In the genomic region with DNA sequence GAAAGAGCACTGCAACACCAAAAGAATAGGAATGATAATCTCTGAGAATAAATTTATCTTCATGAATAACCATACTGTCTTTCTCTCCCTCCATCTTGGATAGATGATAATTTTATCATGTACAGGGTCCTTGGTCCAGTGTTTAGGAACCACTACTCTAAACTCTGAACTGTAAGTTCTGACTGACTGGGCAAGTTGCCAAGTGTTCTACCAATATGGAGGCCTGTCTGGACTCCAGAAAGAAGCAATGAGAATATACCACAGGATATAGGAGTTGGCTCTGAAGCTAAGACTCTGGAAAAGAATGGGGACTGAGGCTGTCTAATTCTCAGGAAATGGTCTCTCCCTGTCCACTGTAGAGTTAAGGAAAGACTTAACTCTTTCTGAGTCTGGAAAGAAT, we compare ENCODE assay signal across 13 cellular contexts. TPM values are rescaled to one million over a fixed set of nuclear protein-coding genes. Genes with fewer than 3 reads are reported as not detected.
A peak's percentile ranks its signal among the peaks of the same experiment; 100 is the strongest.
DNase-seq lines count a peak whose midpoint lies in the region; ATAC-seq and TF ChIP-seq lines count a peak whose summit lies in the region.
"Had no signal": no experiment of that assay in that cellular context is flagged by ENCODE, and none has a peak within 500 bp of the region (broad histone marks: within the 10 kb centered on the region; RNA-seq: fewer than 3 reads in every experiment).

No MANE protein-coding gene starts in this region.

- peaks cover 35% of the 10 kb centered on the region for H3K4me1 Mint-ChIP-seq in T-helper 2 cell treated with Interferon-gamma antibody and Interleukin-4, amounts not matched to agents 5 μg/mL and 100 μg/mL, for 36 hours (ENCODE audit: low read depth)
- H3K4me1 Mint-ChIP-seq in effector memory CD8-positive, alpha-beta T cell (ENCODE audit: low read depth in 2 of 2): peaks cover 44 to 67% of the 10 kb centered on the region in 2 donors
- peaks cover 19% of the 10 kb centered on the region for H3K4me1 Mint-ChIP-seq in osteocyte (ENCODE audit: unreplicated experiment)

- H3K36me3 Mint-ChIP-seq in T-helper 2 cell treated with Interferon-gamma antibody and Interleukin-4, amounts not matched to agents 5 μg/mL and 100 μg/mL, for 36 hours (ENCODE audit: low read depth): peaks cover 3% of the 10 kb centered on the region
- H3K36me3 Mint-ChIP-seq in effector memory CD8-positive, alpha-beta T cell (ENCODE audit: insufficient read depth): peaks cover 17% of the 10 kb centered on the region
- no peaks in the 10 kb centered on the region for H3K36me3 Mint-ChIP-seq in osteocyte (ENCODE audit: unreplicated experiment)

- DNase-seq in T-helper 2 cell treated with Interferon-gamma antibody and Interleukin-4, amounts not matched to agents 5 μg/mL and 100 μg/mL, for 36 hours (ENCODE audit: low spot score): no peak
- DNase-seq in T-helper 2 cell: no peak
- peak; percentile 20 for DNase-seq in NCI-H69 (lab: John Stamatoyannopoulos, UW)
- DNase-seq in effector memory CD8-positive, alpha-beta T cell: no peak
- DNase-seq in osteocyte (ENCODE audit: extremely low spot score, unreplicated experiment): no peak
- DNase-seq in HCEC 1CT: no peak
- no peak for DNase-seq in NCI-H774 (lab: John Stamatoyannopoulos, UW)
- DNase-seq in stimulated activated CD8-positive, alpha-beta memory T cell treated with anti-CD3 and anti-CD28 coated beads, Interleukin-4, amount 100 ng/mL, for 48 hours: no peak
- DNase-seq: MV-4-11, NCI-H526 treated with DMSO at 0.1 percent for 48 hours had no signal

- ATAC-seq in effector memory CD8-positive, alpha-beta T cell (replicated peaks): no peak
- ATAC-seq: gastroesophageal sphincter had no signal

- H3K27me3 Mint-ChIP-seq in T-helper 2 cell treated with Interferon-gamma antibody and Interleukin-4, amounts not matched to agents 5 μg/mL and 100 μg/mL, for 36 hours (ENCODE audit: low read depth): no peaks in the 10 kb centered on the region
- no peaks in the 10 kb centered on the region for H3K27me3 Mint-ChIP-seq in effector memory CD8-positive, alpha-beta T cell
- H3K27me3 Mint-ChIP-seq in osteocyte (ENCODE audit: unreplicated experiment): no peaks in the 10 kb centered on the region

- TF ChIP-seq CTCF in osteocyte (IDR thresholded peaks at IDR 0.05): no peak

- no peak overlapping the region for H3K27ac Mint-ChIP-seq in T-helper 2 cell treated with Interferon-gamma antibody and Interleukin-4, amounts not matched to agents 5 μg/mL and 100 μg/mL, for 36 hours
- H3K27ac Mint-ChIP-seq in effector memory CD8-positive, alpha-beta T cell: peak overlapping the region in 1 of 2 donors; percentile 73
- H3K27ac Mint-ChIP-seq in osteocyte (ENCODE audit: unreplicated experiment): no peak overlapping the region

- H3K4me3 Mint-ChIP-seq in T-helper 2 cell treated with Interferon-gamma antibody and Interleukin-4, amounts not matched to agents 5 μg/mL and 100 μg/mL, for 36 hours: peak overlapping the region; percentile 50
- H3K4me3 Mint-ChIP-seq in effector memory CD8-positive, alpha-beta T cell: peak overlapping the region; percentile 45 to 89
- H3K4me3 Mint-ChIP-seq in osteocyte (ENCODE audit: unreplicated experiment): peak overlapping the region; percentile 99

- H3K9me3 Mint-ChIP-seq in T-helper 2 cell treated with Interferon-gamma antibody and Interleukin-4, amounts not matched to agents 5 μg/mL and 100 μg/mL, for 36 hours: no peaks in the 10 kb centered on the region
- H3K9me3 Mint-ChIP-seq in effector memory CD8-positive, alpha-beta T cell: no peaks in the 10 kb centered on the region
- H3K9me3 Mint-ChIP-seq in osteocyte (ENCODE audit: unreplicated experiment): no peaks in the 10 kb centered on the region

RNA-seq across cellular contexts. Expression of a gene that starts 1.5 kb away (rescaled TPM):
- 23.3 and 25.6 TPM in 2 replicates for total RNA-seq in osteocyte

RNA-seq across cellular contexts. Expression of a gene that starts 6.0 kb away (rescaled TPM):
- not detected in 2 replicates for total RNA-seq in osteocyte
- total RNA-seq: vagina had no signal

RNA-seq across cellular contexts. Expression of a gene that starts 26.7 kb away (rescaled TPM):
- not detected in 2 replicates for total RNA-seq in osteocyte
- total RNA-seq: renal cortical epithelial cell, vagina had no signal

RNA-seq across cellular contexts. Expression of a gene that starts 27.5 kb away (rescaled TPM):
- total RNA-seq in osteocyte: not detected in 2 replicates
- total RNA-seq: gastroesophageal sphincter, renal cortical epithelial cell, vagina had no signal

RNA-seq across cellular contexts. Expression of a gene that starts 33.9 kb away (rescaled TPM):
- total RNA-seq in osteocyte: not detected in 2 replicates
- total RNA-seq: gastroesophageal sphincter, renal cortical epithelial cell, vagina had no signal
